ENCODE assay signal across 22 cellular contexts in genomic region chr15:55360256-55360655, GRCh38. TPM values are rescaled to one million over a fixed set of nuclear protein-coding genes. Genes with fewer than 3 reads are reported as not detected.
A peak's percentile ranks its signal among the peaks of the same experiment; 100 is the strongest.
DNase-seq lines count a peak whose midpoint lies in the region; ATAC-seq, FAIRE-seq and TF ChIP-seq lines count a peak whose summit lies in the region.
"Had no signal": no experiment of that assay in that cellular context is flagged by ENCODE, and none has a peak within 500 bp of the region (broad histone marks: within the 10 kb centered on the region; RNA-seq: fewer than 3 reads in every experiment).

No MANE protein-coding gene starts in this region.

- DNase-seq in A673 (ENCODE audit: low spot score) (no peak), Calu3 (no peak), K562 (ENCODE audit: extremely low read depth in 1 of 4, low spot score in 3 of 4) (no peak), midbrain (lab: John Stamatoyannopoulos, UW) (peak; percentile 3), urothelium cell line (ENCODE audit: low spot score) (no peak), hypothalamus (lab: John Stamatoyannopoulos, UW) (no peak), HFFc6 (no peak)
- DNase-seq in stimulated activated CD8-positive, alpha-beta memory T cell treated with anti-CD3 and anti-CD28 coated beads, Interleukin-4, amount 100 ng/mL, for 48 hours, result no peak
- DNase-seq: activated CD4-positive, alpha-beta T cell treated with anti-CD3 and anti-CD28 coated beads, Interleukin-2, amount 10 ng/mL, durations not matched to agents 7 days and 5 days; activated CD8-positive, alpha-beta memory T cell treated with anti-CD3 and anti-CD28 coated beads, Interleukin-2, amount 50 U/mL, for 48 hours; activated naive CD4-positive, alpha-beta T cell; EL; foreskin melanocyte; mammary epithelial cell; NCI-H1092 treated with DMSO at 0.1 percent for 48 hours; Right ventricle myocardium superior; stimulated activated CD4-positive, alpha-beta T cell treated with anti-CD3 and anti-CD28 coated beads, Interleukin-4, amount 100 ng/mL, for 1 hour; SW 1271 had no signal

- ATAC-seq in K562, result no peak

- POLR2A ChIA-PET in A673 (lab: Charles Lee; ENCODE audit: low non-redundant PET), result no interaction called here
- POLR2A ChIA-PET in K562 (lab: Yijun Ruan, JAX), result interaction anchor here (1.2 to 1.4 kb wide), 2 partner anchors 31 to 36 kb away, joined by 3 to 5 read pairs; no protein-coding TSS in a partner anchor

- no peak overlapping the region for H3K27ac ChIP-seq in A673 (ENCODE audit: low read depth, low read length, poor library complexity, severe bottlenecking)
- H3K27ac ChIP-seq in K562 (ENCODE audit: extremely low read depth, low read depth, low read length), result no peak overlapping the region
- H3K27ac ChIP-seq: suprapubic skin had no signal

- no peaks in the 10 kb centered on the region for H3K9me1 ChIP-seq in K562 (ENCODE audit: control insufficient read depth, insufficient read depth, low read length)

- no peaks in the 10 kb centered on the region for H4K20me1 ChIP-seq in K562 (replicated peaks; ENCODE audit: control insufficient read depth, insufficient read depth, low read length)

- H3K79me2 ChIP-seq in K562 (ENCODE audit: control insufficient read depth, insufficient read depth, low read length), result no peaks in the 10 kb centered on the region

- H3K36me3 ChIP-seq in A673 (ENCODE audit: insufficient read depth, low read length, poor library complexity, severe bottlenecking), result no peaks in the 10 kb centered on the region
- H3K36me3 ChIP-seq in K562 (ENCODE audit: control insufficient read depth, insufficient read depth, low read length), result peaks cover 45% of the 10 kb centered on the region; the same call in 2 of the 3 replicates

- H3K4me3 Mint-ChIP-seq in Calu3 (ENCODE audit: low read depth, unreplicated experiment) (no peak overlapping the region), HFFc6 (no peak overlapping the region)
- H3K4me3 Mint-ChIP-seq: activated CD4-positive, alpha-beta T cell treated with anti-CD3 and anti-CD28 coated beads, Interleukin-2, amount 10 ng/mL, durations not matched to agents 7 days and 5 days; brain had no signal

- no peak overlapping the region for H3K9ac ChIP-seq in K562 (ENCODE audit: insufficient read depth in 1 of 2, low read depth in 2 of 2, low read length in 2 of 2)

- peaks cover 5% of the 10 kb centered on the region for H3K36me3 Mint-ChIP-seq in Calu3 (ENCODE audit: insufficient read depth, unreplicated experiment)
- peaks cover 26% of the 10 kb centered on the region for H3K36me3 Mint-ChIP-seq in HFFc6 (ENCODE audit: low read depth)

- TF ChIP-seq CTCF in A673 (conservative IDR thresholded peaks at IDR 0.05; ENCODE audit: low read depth, low read length), result no peak
- TF ChIP-seq CTCF in Calu3 (IDR thresholded peaks at IDR 0.05; ENCODE audit: unreplicated experiment), result no peak
- TF ChIP-seq CTCF in K562 (IDR thresholded peaks at IDR 0.05 in 2 of 3, conservative IDR thresholded peaks at IDR 0.05 in 1 of 3; ENCODE audit: insufficient read depth in 2 of 3, low read depth in 1 of 3, low read length in 3 of 3), result no peak
- no peak for TF ChIP-seq CTCF in HFFc6 (IDR thresholded peaks at IDR 0.05)

- CTCF ChIA-PET in A673 (lab: Charles Lee) (no interaction called here), Calu3 (lab: Charles Lee) (no interaction called here), K562 (lab: Yijun Ruan, JAX; ENCODE audit: low intra/inter-chr PET ratio) (no interaction called here)

- H3K27ac Mint-ChIP-seq in Calu3 (ENCODE audit: unreplicated experiment), result no peak overlapping the region
- H3K27ac Mint-ChIP-seq in HFFc6, result no peak overlapping the region
- H3K27ac Mint-ChIP-seq: activated CD4-positive, alpha-beta T cell treated with anti-CD3 and anti-CD28 coated beads, Interleukin-2, amount 10 ng/mL, durations not matched to agents 7 days and 5 days had no signal

- FAIRE-seq in K562 (lab: Jason Lieb, UNC) (no peak), urothelium cell line (lab: Jason Lieb, UNC) (no peak)
- FAIRE-seq: TTC549 had no signal

- no peaks in the 10 kb centered on the region for H3K27me3 Mint-ChIP-seq in Calu3 (ENCODE audit: unreplicated experiment)
- H3K27me3 Mint-ChIP-seq in HFFc6 (ENCODE audit: insufficient read depth), result peaks cover 2% of the 10 kb centered on the region; the same call in 1 of the 2 replicates
- H3K27me3 Mint-ChIP-seq: activated CD4-positive, alpha-beta T cell treated with anti-CD3 and anti-CD28 coated beads, Interleukin-2, amount 10 ng/mL, durations not matched to agents 7 days and 5 days; brain had no signal

- WGBS in K562 (ENCODE audit: insufficient coverage, low coverage, missing lambda C conversion rate), result 87% methylated on average over 6 of the region's 6 CpGs

- intact Hi-C loops in A673 (cut with micrococcal nuclease; ENCODE audit: unreplicated experiment), result no loop called here
- intact Hi-C loops in Calu3 (cut with micrococcal nuclease; ENCODE audit: unreplicated experiment), result no loop called here
- intact Hi-C loops in K562 (cut with micrococcal nuclease), result no loop called here

- H3K9me3 Mint-ChIP-seq in Calu3 (ENCODE audit: low read depth, unreplicated experiment), result no peaks in the 10 kb centered on the region
- no peaks in the 10 kb centered on the region for H3K9me3 Mint-ChIP-seq in HFFc6
- H3K9me3 Mint-ChIP-seq: activated CD4-positive, alpha-beta T cell treated with anti-CD3 and anti-CD28 coated beads, Interleukin-2, amount 10 ng/mL, durations not matched to agents 7 days and 5 days; brain had no signal

- TF ChIP-seq EP300 in K562 (IDR thresholded peaks at IDR 0.05; ENCODE audit: low read length), result no peak

- H3K9me3 ChIP-seq in A673 (ENCODE audit: low read depth, low read length, poor library complexity, severe bottlenecking), result no peaks in the 10 kb centered on the region
- no peaks in the 10 kb centered on the region for H3K9me3 ChIP-seq in K562 (replicated peaks; ENCODE audit: control insufficient read depth, insufficient read depth, low read depth, low read length)
- H3K9me3 ChIP-seq: suprapubic skin had no signal

- no peak overlapping the region for H3K4me3 ChIP-seq in A673 (ENCODE audit: low read depth, low read length, poor library complexity, severe bottlenecking)
- no peak overlapping the region for H3K4me3 ChIP-seq in K562
- H3K4me3 ChIP-seq: smooth muscle cell, suprapubic skin had no signal

- TF ChIP-seq POLR2A in K562 (conservative IDR thresholded peaks at IDR 0.05), result no peak

- no peak for TF ChIP-seq RAD21 in K562 (CRISPR knock-in tag; conservative IDR thresholded peaks at IDR 0.05 in 1 of 2, IDR thresholded peaks at IDR 0.05 in 1 of 2)

- H2AFZ ChIP-seq in K562 (ENCODE audit: low read depth, low read length), result no peak overlapping the region

- BruUV-seq in A673 (replicated peaks; lab: Mats Ljungman, UMichigan), result TSS peak; percentile 61
- TSS peak; percentile 85 for BruUV-seq in Calu3 (replicated peaks; lab: Mats Ljungman, UMichigan)
- BruUV-seq in K562 (replicated peaks; lab: Mats Ljungman, UMichigan), result no TSS peak

- in situ Hi-C loops in K562 (cut with MboI), result no loop called here

- H3K27me3 ChIP-seq in A673 (replicated peaks; ENCODE audit: insufficient read depth, low read depth, low read length, poor library complexity) (no peaks in the 10 kb centered on the region), K562 (ENCODE audit: control insufficient read depth in 2 of 2, insufficient read depth in 2 of 2, low read length in 2 of 2) (no peaks in the 10 kb centered on the region)
- H3K27me3 ChIP-seq: suprapubic skin had no signal

- H3K4me2 ChIP-seq in K562 (ENCODE audit: insufficient read depth, low read length), result no peak overlapping the region
- H3K4me2 ChIP-seq: smooth muscle cell had no signal

- no peaks in the 10 kb centered on the region for H3K4me1 Mint-ChIP-seq in Calu3 (ENCODE audit: low read depth, unreplicated experiment)
- H3K4me1 Mint-ChIP-seq in HFFc6 (ENCODE audit: low read depth), result peaks cover 18% of the 10 kb centered on the region
- H3K4me1 Mint-ChIP-seq: activated CD4-positive, alpha-beta T cell treated with anti-CD3 and anti-CD28 coated beads, Interleukin-2, amount 10 ng/mL, durations not matched to agents 7 days and 5 days; brain had no signal

- H3K4me1 ChIP-seq in A673 (ENCODE audit: insufficient read depth, low read length, poor library complexity, severe bottlenecking) (no peaks in the 10 kb centered on the region), K562 (replicated peaks in 1 of 2; ENCODE audit: control insufficient read depth in 2 of 2, insufficient read depth in 2 of 2, low read length in 2 of 2) (no peaks in the 10 kb centered on the region)
- H3K4me1 ChIP-seq: suprapubic skin had no signal

RNA-seq across cellular contexts. Expression of gene PIGB, which starts 41.2 kb away (rescaled TPM):
- total RNA-seq in A673 (2021) (8.3 and 9.6 TPM in 2 replicates), Calu3 (2022) (17.5 and 23.5 TPM in 2 replicates), K562 (2014; rRNA removed) (9.9 and 13.3 TPM in 2 replicates), K562 (2014; rRNA removed; fragmentation: Illumina TruSeq; extraction: Trizol) (18.2 and 24.4 TPM in 2 replicates), K562 (2015; rRNA removed; fragmentation: Illumina TruSeq; extraction: Trizol) (18.2 and 20.2 TPM in 2 replicates), K562 (2021) (12.8 and 14.4 TPM in 2 replicates)
- total RNA-seq in K562 (2011; cell fraction: chromatin; rRNA removed; ENCODE audit: low replicate concordance), result 28.2 and 49.6 TPM in 2 replicates
- total RNA-seq in K562 (2011; cell fraction: nucleolus; rRNA removed), result 20.2 and 21.6 TPM in 2 replicates
- 40.3 and 47.6 TPM in 2 replicates for total RNA-seq in K562 (2011; cell fraction: nucleoplasm; rRNA removed)
- polyA plus RNA-seq in K562 (2011; rRNA removed) (25.3 and 32.3 TPM in 2 replicates), K562 (2014; fragmentation: Illumina TruSeq; extraction: Trizol) (14.1 and 15.2 TPM in 2 replicates), K562 (2014; fragmentation: Nextera tagmentation; extraction: Ambion mirVana) (10 to 100 TPM; 21.0 to 24.4 TPM), K562 (2014; rRNA removed) (12.5 and 15.0 TPM in 2 replicates)
- polyA plus RNA-seq in K562 (2011; cell fraction: cytosol; rRNA removed), result 10.9 and 18.3 TPM in 2 replicates
- 15.3 and 23.2 TPM in 2 replicates for polyA plus RNA-seq in K562 (2011; cell fraction: nucleus; rRNA removed)
- polyA plus RNA-seq in K562 (2012), result 8.4 and 12.3 TPM in 2 replicates
- polyA minus RNA-seq in K562 (2011; rRNA and poly(A)+ RNA removed), result 20.1 and 24.1 TPM in 2 replicates
- 5.9 and 11.3 TPM in 2 replicates for polyA minus RNA-seq in K562 (2011; cell fraction: cytosol; rRNA and poly(A)+ RNA removed)
- 16.3 and 24.3 TPM in 2 replicates for polyA minus RNA-seq in K562 (2011; cell fraction: nucleus; rRNA and poly(A)+ RNA removed)
- 10 to 100 TPM; 13.2 to 21.0 (median 17.4) TPM for total RNA-seq in HFFc6 (2021; fragmentation: NEBNext Ultra II Directional; extraction: Animal tissue kit (Norgen Biotek cat#: 25700))

RNA-seq across cellular contexts. Expression of gene PIGBOS1, which starts 41.3 kb away (rescaled TPM):
- 13.3 and 14.3 TPM in 2 replicates for total RNA-seq in A673 (2021)
- total RNA-seq in Calu3 (2022), result 16.6 and 17.1 TPM in 2 replicates
- total RNA-seq in K562 (2011; cell fraction: chromatin; rRNA removed; ENCODE audit: low replicate concordance), result 26.3 and 32.2 TPM in 2 replicates
- 27.1 and 33.7 TPM in 2 replicates for total RNA-seq in K562 (2011; cell fraction: nucleolus; rRNA removed)
- total RNA-seq in K562 (2011; cell fraction: nucleoplasm; rRNA removed), result 30.8 and 33.2 TPM in 2 replicates
- total RNA-seq in K562 (2014; rRNA removed), result 25.8 and 30.1 TPM in 2 replicates
- total RNA-seq in K562 (2014; rRNA removed; fragmentation: Illumina TruSeq; extraction: Trizol), result 41.7 and 47.8 TPM in 2 replicates
- 50.0 and 51.3 TPM in 2 replicates for total RNA-seq in K562 (2015; rRNA removed; fragmentation: Illumina TruSeq; extraction: Trizol)
- 22.8 and 25.2 TPM in 2 replicates for total RNA-seq in K562 (2021)
- polyA plus RNA-seq in K562 (2011; rRNA removed), result 21.0 and 33.2 TPM in 2 replicates
- polyA plus RNA-seq in K562 (2011; cell fraction: cytosol; rRNA removed), result 22.3 and 33.0 TPM in 2 replicates
- 5.2 and 8.8 TPM in 2 replicates for polyA plus RNA-seq in K562 (2011; cell fraction: nucleus; rRNA removed)
- polyA plus RNA-seq in K562 (2012), result 39.0 and 39.5 TPM in 2 replicates
- polyA plus RNA-seq in K562 (2014; fragmentation: Illumina TruSeq; extraction: Trizol), result 37.4 and 41.4 TPM in 2 replicates
- 10 to 100 TPM; 70.4 to 76.2 TPM for polyA plus RNA-seq in K562 (2014; fragmentation: Nextera tagmentation; extraction: Ambion mirVana)
- 46.0 and 46.5 TPM in 2 replicates for polyA plus RNA-seq in K562 (2014; rRNA removed)
- polyA minus RNA-seq in K562 (2011; rRNA and poly(A)+ RNA removed), result 7.0 and 7.4 TPM in 2 replicates
- polyA minus RNA-seq in K562 (2011; cell fraction: cytosol; rRNA and poly(A)+ RNA removed), result 4.7 and 6.5 TPM in 2 replicates
- 6.7 and 21.1 TPM in 2 replicates for polyA minus RNA-seq in K562 (2011; cell fraction: nucleus; rRNA and poly(A)+ RNA removed)
- 10 to 100 TPM in 1 of 6 experiments, 1 to 10 TPM in 5; 7.8 to 11.0 (median 8.4) TPM for total RNA-seq in HFFc6 (2021; fragmentation: NEBNext Ultra II Directional; extraction: Animal tissue kit (Norgen Biotek cat#: 25700))

RNA-seq across cellular contexts. Expression of gene CCPG1, which starts 47.9 kb away (rescaled TPM):
- total RNA-seq in A673 (2021), result 27.5 and 31.9 TPM in 2 replicates
- 54.5 and 54.6 TPM in 2 replicates for total RNA-seq in Calu3 (2022)
- 52.4 and 135 TPM in 2 replicates for total RNA-seq in K562 (2011; cell fraction: chromatin; rRNA removed; ENCODE audit: low replicate concordance)
- total RNA-seq in K562 (2011; cell fraction: nucleolus; rRNA removed), result 18.8 and 28.3 TPM in 2 replicates
- total RNA-seq in K562 (2011; cell fraction: nucleoplasm; rRNA removed), result 41.9 and 56.3 TPM in 2 replicates
- 29.0 and 33.0 TPM in 2 replicates for total RNA-seq in K562 (2014; rRNA removed)
- 54.9 and 76.1 TPM in 2 replicates for total RNA-seq in K562 (2014; rRNA removed; fragmentation: Illumina TruSeq; extraction: Trizol)
- total RNA-seq in K562 (2015; rRNA removed; fragmentation: Illumina TruSeq; extraction: Trizol), result 32.7 and 35.4 TPM in 2 replicates
- total RNA-seq in K562 (2021), result 41.9 and 48.7 TPM in 2 replicates
- polyA plus RNA-seq in K562 (2011; rRNA removed), result 43.8 and 44.3 TPM in 2 replicates
- polyA plus RNA-seq in K562 (2011; cell fraction: cytosol; rRNA removed), result 6.3 and 13.6 TPM in 2 replicates
- polyA plus RNA-seq in K562 (2011; cell fraction: nucleus; rRNA removed), result 10.0 and 19.9 TPM in 2 replicates
- polyA plus RNA-seq in K562 (2012), result 20.6 and 150 TPM in 2 replicates
- 44.5 and 47.3 TPM in 2 replicates for polyA plus RNA-seq in K562 (2014; fragmentation: Illumina TruSeq; extraction: Trizol)
- 10 to 100 TPM; 37.1 to 41.1 TPM for polyA plus RNA-seq in K562 (2014; fragmentation: Nextera tagmentation; extraction: Ambion mirVana)
- polyA plus RNA-seq in K562 (2014; rRNA removed), result 24.5 and 33.0 TPM in 2 replicates
- polyA minus RNA-seq in K562 (2011; rRNA and poly(A)+ RNA removed), result 54.8 and 94.0 TPM in 2 replicates
- 22.1 and 27.6 TPM in 2 replicates for polyA minus RNA-seq in K562 (2011; cell fraction: cytosol; rRNA and poly(A)+ RNA removed)
- polyA minus RNA-seq in K562 (2011; cell fraction: nucleus; rRNA and poly(A)+ RNA removed), result 9.7 and 20.3 TPM in 2 replicates
- 10 to 100 TPM; 28.9 to 42.5 (median 32.6) TPM for total RNA-seq in HFFc6 (2021; fragmentation: NEBNext Ultra II Directional; extraction: Animal tissue kit (Norgen Biotek cat#: 25700))

RNA-seq across cellular contexts. Expression of gene PIERCE2, which starts 48.0 kb away (rescaled TPM):
- total RNA-seq in A673 (2021) (0.86 and 1.7 TPM in 2 replicates), Calu3 (2022) (2.9 and 3.1 TPM in 2 replicates), K562 (2014; rRNA removed) (2.3 and 2.9 TPM in 2 replicates), K562 (2014; rRNA removed; fragmentation: Illumina TruSeq; extraction: Trizol) (2.9 and 3.3 TPM in 2 replicates), K562 (2015; rRNA removed; fragmentation: Illumina TruSeq; extraction: Trizol) (1.8 and 2.9 TPM in 2 replicates), K562 (2021) (2.0 and 3.1 TPM in 2 replicates)
- total RNA-seq in K562 (2011; cell fraction: chromatin; rRNA removed; ENCODE audit: low replicate concordance), result 0.69 TPM in 1 of 2 replicates, not detected in the other
- 1.1 TPM in 1 of 2 replicates, not detected in the other for total RNA-seq in K562 (2011; cell fraction: nucleolus; rRNA removed)
- total RNA-seq in K562 (2011; cell fraction: nucleoplasm; rRNA removed), result 0.66 and 1.3 TPM in 2 replicates
- polyA plus RNA-seq in K562 (2011; rRNA removed) (3.1 and 4.2 TPM in 2 replicates), K562 (2014; fragmentation: Illumina TruSeq; extraction: Trizol) (4.1 and 4.8 TPM in 2 replicates), K562 (2014; fragmentation: Nextera tagmentation; extraction: Ambion mirVana) (1 to 10 TPM; 4.0 to 4.2 TPM), K562 (2014; rRNA removed) (3.8 and 4.4 TPM in 2 replicates)
- 1.1 and 2.3 TPM in 2 replicates for polyA plus RNA-seq in K562 (2011; cell fraction: cytosol; rRNA removed)
- 0.43 and 0.70 TPM in 2 replicates for polyA plus RNA-seq in K562 (2011; cell fraction: nucleus; rRNA removed)
- 2.5 and 13.9 TPM in 2 replicates for polyA plus RNA-seq in K562 (2012)
- polyA minus RNA-seq in K562 (2011; rRNA and poly(A)+ RNA removed), result 0.42 and 0.45 TPM in 2 replicates
- 2.0 TPM in 1 of 2 replicates, not detected in the other for polyA minus RNA-seq in K562 (2011; cell fraction: cytosol; rRNA and poly(A)+ RNA removed)
- polyA minus RNA-seq in K562 (2011; cell fraction: nucleus; rRNA and poly(A)+ RNA removed), result 0.67 TPM in 1 of 2 replicates, not detected in the other
- 1 to 10 TPM in 3 of 6 experiments, under 1 TPM in 3; 0.58 to 1.7 (median 1.1) TPM for total RNA-seq in HFFc6 (2021; fragmentation: NEBNext Ultra II Directional; extraction: Animal tissue kit (Norgen Biotek cat#: 25700))
- polyA plus RNA-seq: smooth muscle cell had no signal
